Comparison of ENCODE assay signal across 17 cellular contexts in genomic region chr6:80962382-80962781, GRCh38.
"Had no signal": no experiment of that assay in that cellular context is flagged by ENCODE, and none has a peak within 500 bp of the region (broad histone marks: within the 10 kb centered on the region; RNA-seq: fewer than 3 reads in every experiment).

No MANE protein-coding gene starts in this region.

- H3K4me3 ChIP-seq: colonic mucosa, mucosa of descending colon, sigmoid colon had no signal

- H3K27ac ChIP-seq: colonic mucosa, foreskin keratinocyte, sigmoid colon had no signal

- H3K36me3 ChIP-seq: colonic mucosa, sigmoid colon had no signal

- H3K4me1 ChIP-seq: colonic mucosa, foreskin keratinocyte had no signal

- DNase-seq: colonic mucosa; effector CD4-positive, alpha-beta T cell; endodermal cell; erythroblast; foreskin keratinocyte; head of caudate nucleus; hippocampal formation; kidney glomerular epithelial cell; mammary epithelial cell; mucosa of descending colon; natural killer cell; posterior cingulate gyrus; sigmoid colon; small intestine; stimulated activated CD4-positive, alpha-beta T cell treated with anti-CD3 and anti-CD28 coated beads, Interleukin-12 subunit alpha, Interleukin-12 subunit beta, amount 100 ng/mL, for 4 hours; stimulated activated CD4-positive, alpha-beta T cell treated with anti-CD3 and anti-CD28 coated beads, Interleukin-2, amount 100 ng/mL, for 48 hours; stimulated activated naive CD4-positive, alpha-beta T cell treated with Interleukin-2 at 50 U/mL for 16 hours had no signal

- H3K27me3 ChIP-seq: colonic mucosa, foreskin keratinocyte, sigmoid colon had no signal
